Comparison of ENCODE assay signal across 8 cellular contexts in genomic region chr6:73285674-73286283, GRCh38. TPM values are rescaled to one million over a fixed set of nuclear protein-coding genes. Genes with fewer than 3 reads are reported as not detected.
DNase-seq lines count a peak whose midpoint lies in the region; TF ChIP-seq lines count a peak whose summit lies in the region.

No MANE protein-coding gene starts in this region.

- H3K9me3 ChIP-seq in DOHH2 (ENCODE audit: control insufficient read depth, insufficient read depth, low read length) = no peaks in the 10 kb centered on the region
- no peaks in the 10 kb centered on the region for H3K9me3 ChIP-seq in effector memory CD4-positive, alpha-beta T cell (ENCODE audit: control insufficient read depth, low read length)

- H3K9me2 ChIP-seq in DOHH2 (replicated peaks; ENCODE audit: control insufficient read depth, low read length) = no peaks in the 10 kb centered on the region

- H2AK5ac ChIP-seq in mesendoderm (ENCODE audit: low read length) = no peak overlapping the region

- no peak overlapping the region for H3K9ac ChIP-seq in mesendoderm (ENCODE audit: low read length)

- H3K27me3 ChIP-seq in DOHH2 (ENCODE audit: control insufficient read depth, low read length) = no peaks in the 10 kb centered on the region
- H3K27me3 ChIP-seq in mesendoderm (ENCODE audit: insufficient read depth, low read length, poor library complexity) = no peaks in the 10 kb centered on the region
- H3K27me3 ChIP-seq in effector memory CD4-positive, alpha-beta T cell (replicated peaks; ENCODE audit: control insufficient read depth, insufficient read depth, low read length, poor library complexity, severe bottlenecking) = no peaks in the 10 kb centered on the region

- no peak overlapping the region for H3K4ac ChIP-seq in mesendoderm (ENCODE audit: low read depth, low read length)

- H3K36me3 ChIP-seq in DOHH2 (ENCODE audit: control insufficient read depth, low read length) (peaks cover 15% of the 10 kb centered on the region), mesendoderm (ENCODE audit: control insufficient read depth, insufficient read depth, low read length) (no peaks in the 10 kb centered on the region)
- no peaks in the 10 kb centered on the region for H3K36me3 ChIP-seq in effector memory CD4-positive, alpha-beta T cell (ENCODE audit: control insufficient read depth, insufficient read depth, low read length)

- no peak overlapping the region for H4K8ac ChIP-seq in mesendoderm (ENCODE audit: low read depth, low read length)

- peak; percentile 42 to 44 for DNase-seq in T47D (ENCODE audit: low read depth in 1 of 2, low spot score in 1 of 2)
- DNase-seq in mesendoderm = peak; percentile 64
- DNase-seq in KG1 (lab: John Stamatoyannopoulos, UW) = no peak
- no peak for DNase-seq in SK-N-DZ (ENCODE audit: low spot score)
- DNase-seq in DMS79 (lab: John Stamatoyannopoulos, UW) = no peak
- DNase-seq in effector memory CD4-positive, alpha-beta T cell = no peak

- H3K79me2 ChIP-seq in DOHH2 (ENCODE audit: control insufficient read depth, low read length) (no peaks in the 10 kb centered on the region), mesendoderm (ENCODE audit: control insufficient read depth, insufficient read depth, low read length) (no peaks in the 10 kb centered on the region)

- no peaks in the 10 kb centered on the region; the same call in 1 of the 2 replicates for H3F3A ChIP-seq in DOHH2 (ENCODE audit: control insufficient read depth, insufficient read depth)

- no peak overlapping the region for H3K4me3 ChIP-seq in DOHH2 (ENCODE audit: low read length)
- H3K4me3 ChIP-seq in mesendoderm (ENCODE audit: low read length) = no peak overlapping the region
- H3K4me3 ChIP-seq in effector memory CD4-positive, alpha-beta T cell (ENCODE audit: insufficient read depth, low read depth, low read length, poor library complexity, severe bottlenecking) = no peak overlapping the region

- no peak overlapping the region for H3K18ac ChIP-seq in mesendoderm (ENCODE audit: low read length)

- no peaks in the 10 kb centered on the region for H4K20me1 ChIP-seq in DOHH2 (ENCODE audit: control insufficient read depth, insufficient read depth, low read depth, low read length)

- H3K56ac ChIP-seq in mesendoderm (ENCODE audit: low read length) = no peak overlapping the region

- H3K27ac ChIP-seq in DOHH2 (ENCODE audit: low read depth, low read length) (no peak overlapping the region), mesendoderm (ENCODE audit: low read depth, low read length) (no peak overlapping the region)
- H3K27ac ChIP-seq in effector memory CD4-positive, alpha-beta T cell (ENCODE audit: insufficient read depth, low read length, poor library complexity, severe bottlenecking) = no peak overlapping the region

- H3K79me1 ChIP-seq in mesendoderm (ENCODE audit: low read length) = no peaks in the 10 kb centered on the region

- TF ChIP-seq CTCF in DOHH2 (IDR thresholded peaks at IDR 0.05; ENCODE audit: low read depth, low read length, poor library complexity, severe bottlenecking) (peak; percentile 50), LNCAP (IDR thresholded peaks at IDR 0.05) (peak; percentile 48; the same call in 1 of the 2 replicates)

- no peak overlapping the region for H3K23ac ChIP-seq in mesendoderm (ENCODE audit: low read length)

- in situ Hi-C loops in T47D (cut with HindIII; ENCODE audit: low pct_unique_long_range_greater_than_20kb, low sequenced_read_pairs) = no loop called here

- H2BK15ac ChIP-seq in mesendoderm (replicated peaks; ENCODE audit: low read depth) = no peak overlapping the region

- no CpG with 5 or more reads among the region's 3 CpGs for WGBS in mesendoderm (ENCODE audit: extremely low coverage, insufficient coverage, low lambda C conversion rate)

- H2BK120ac ChIP-seq in mesendoderm (ENCODE audit: low read depth, low read length) = no peak overlapping the region

- no peak overlapping the region for H2BK5ac ChIP-seq in mesendoderm (ENCODE audit: low read length)

- no peak overlapping the region for H4K5ac ChIP-seq in mesendoderm (ENCODE audit: low read length)

- H3K4me2 ChIP-seq in DOHH2 (ENCODE audit: low read length) = no peak overlapping the region
- no peak overlapping the region for H3K4me2 ChIP-seq in mesendoderm (ENCODE audit: low read length)

- H3K4me1 ChIP-seq in DOHH2 (ENCODE audit: control insufficient read depth, low read length) = no peaks in the 10 kb centered on the region
- no peaks in the 10 kb centered on the region for H3K4me1 ChIP-seq in mesendoderm (ENCODE audit: control insufficient read depth, low read depth, low read length)
- no peaks in the 10 kb centered on the region for H3K4me1 ChIP-seq in effector memory CD4-positive, alpha-beta T cell (ENCODE audit: control insufficient read depth, insufficient read depth, low read length, poor library complexity, severe bottlenecking)

RNA-seq across cellular contexts. Expression of gene KHDC1, which starts 22.8 kb away (rescaled TPM):
- polyA plus RNA-seq in mesendoderm (2013, experiment 1 of 2) = 3.5 TPM
- polyA plus RNA-seq in mesendoderm (2013, experiment 2 of 2) = 3.5 TPM
- 2.8 and 3.9 TPM in 2 replicates for polyA plus RNA-seq in SK-N-DZ (2014; cell fraction: cytosol; rRNA removed)
- polyA plus RNA-seq in SK-N-DZ (2014; cell fraction: nucleus; rRNA removed) = 4.2 and 6.1 TPM in 2 replicates

Comparison
In these comparisons a context has a peak if more than half of its experiments do, and no peak if none do; other contexts are left out.
1. DNase-seq: peak in T47D (2 of 2) and mesendoderm (single experiment); none in KG1 (single experiment), SK-N-DZ (single experiment), DMS79 (single experiment) and effector memory CD4-positive, alpha-beta T cell (0 of 3).